Comparison of ENCODE assay signal across 24 cellular contexts in genomic region chr2:56534321-56534720, GRCh38.
A peak's percentile ranks its signal among the peaks of the same experiment; 100 is the strongest.
DNase-seq lines count a peak whose midpoint lies in the region; ATAC-seq and TF ChIP-seq lines count a peak whose summit lies in the region.
"Had no signal": no experiment of that assay in that cellular context is flagged by ENCODE, and none has a peak within 500 bp of the region (broad histone marks: within the 10 kb centered on the region; RNA-seq: fewer than 3 reads in every experiment).

No MANE protein-coding gene starts in this region.

- TF ChIP-seq POLR2A in erythroblast (IDR thresholded peaks at IDR 0.05; ENCODE audit: low read length), result no peak

- H3K36me3 Mint-ChIP-seq in natural killer cell, result no peaks in the 10 kb centered on the region
- H3K36me3 Mint-ChIP-seq: activated naive CD8-positive, alpha-beta T cell treated with anti-CD3 and anti-CD28 coated beads for 36 hours; brain; CD14-positive monocyte; memory B cell; naive thymus-derived CD4-positive, alpha-beta T cell; type B pancreatic cell; WTC11 had no signal

- no peaks in the 10 kb centered on the region for H3K36me3 ChIP-seq in BJ (ENCODE audit: control insufficient read depth, insufficient read depth, low read length)
- H3K36me3 ChIP-seq: esophagus squamous epithelium, right atrium auricular region had no signal

- no peak overlapping the region for H3K4me3 Mint-ChIP-seq in natural killer cell
- H3K4me3 Mint-ChIP-seq: activated naive CD8-positive, alpha-beta T cell treated with anti-CD3 and anti-CD28 coated beads for 36 hours; brain; CD14-positive monocyte; memory B cell; naive thymus-derived CD4-positive, alpha-beta T cell; type B pancreatic cell; WTC11 had no signal

- TF ChIP-seq CTCF in BJ (IDR thresholded peaks at IDR 0.05; ENCODE audit: insufficient read depth, low read depth, low read length) (no peak), choroid plexus epithelial cell (conservative IDR thresholded peaks at IDR 0.05; ENCODE audit: low read depth, low read length) (no peak), natural killer cell (IDR thresholded peaks at IDR 0.05) (no peak)

- H3K27me3 ChIP-seq in BJ (ENCODE audit: control insufficient read depth, insufficient read depth, low read length), result no peaks in the 10 kb centered on the region
- H3K27me3 ChIP-seq: esophagus squamous epithelium, right atrium auricular region had no signal

- CTCF ChIA-PET in BJ (lab: Yijun Ruan, JAX), result no interaction called here

- POLR2A ChIA-PET in BJ (lab: Charles Lee), result interaction anchor here (0.5 to 0.6 kb wide), 3 partner anchors 10 to 327 kb away, joined by 3 to 4 read pairs (median 3); no protein-coding TSS in a partner anchor

- intact Hi-C loops in natural killer cell (cut with micrococcal nuclease), result no loop called here

- H3K27ac Mint-ChIP-seq in natural killer cell, result no peak overlapping the region
- H3K27ac Mint-ChIP-seq: activated naive CD8-positive, alpha-beta T cell treated with anti-CD3 and anti-CD28 coated beads for 36 hours; brain; CD14-positive monocyte; memory B cell; type B pancreatic cell; WTC11 had no signal

- DNase-seq in BJ (ENCODE audit: low read depth) (peak; percentile 26), LHCN-M2 (ENCODE audit: low read depth) (peak; percentile 15), choroid plexus epithelial cell (ENCODE audit: low read depth) (peak; percentile 4), renal cortical epithelial cell (ENCODE audit: low read depth) (peak; percentile 6), erythroblast (lab: John Stamatoyannopoulos, UW) (no peak), SW480 (ENCODE audit: low spot score) (no peak), natural killer cell (no peak)
- DNase-seq: ACHN; activated CD4-positive, alpha-beta T cell treated with anti-CD3 and anti-CD28 coated beads, Interleukin-2, amount 50 U/mL, for 4 hours; activated CD8-positive, alpha-beta memory T cell treated with anti-CD3 and anti-CD28 coated beads, Interleukin-2, amount 50 U/mL, for 48 hours; activated naive CD8-positive, alpha-beta T cell treated with anti-CD3 and anti-CD28 coated beads for 36 hours; esophagus squamous epithelium; left colon; naive thymus-derived CD4-positive, alpha-beta T cell; NCI-H2029 treated with DMSO at 0.1 percent for 48 hours; NCI-H510A treated with DMSO at 0.1 percent for 48 hours; stimulated activated CD8-positive, alpha-beta memory T cell treated with anti-CD3 and anti-CD28 coated beads, Interleukin-4, amount 100 ng/mL, for 48 hours had no signal

- no peaks in the 10 kb centered on the region for H3K4me1 Mint-ChIP-seq in natural killer cell
- H3K4me1 Mint-ChIP-seq: activated naive CD8-positive, alpha-beta T cell treated with anti-CD3 and anti-CD28 coated beads for 36 hours; brain; CD14-positive monocyte; memory B cell; naive thymus-derived CD4-positive, alpha-beta T cell had no signal

- H3K4me3 ChIP-seq in BJ (ENCODE audit: low read depth, low read length) (no peak overlapping the region), choroid plexus epithelial cell (ENCODE audit: low read depth, low read length) (no peak overlapping the region)
- H3K4me3 ChIP-seq: esophagus squamous epithelium, right atrium auricular region had no signal

- peaks cover 18 to 21% of the 10 kb centered on the region in 2 donors for H3K9me3 Mint-ChIP-seq in natural killer cell
- H3K9me3 Mint-ChIP-seq: memory B cell had no signal

- ATAC-seq in GM21447 (IDR thresholded peaks at IDR 0.05; ENCODE audit: unreplicated experiment) (no peak), natural killer cell (no peak)
- ATAC-seq: left colon; naive thymus-derived CD4-positive, alpha-beta T cell; WTC11 had no signal

- H3K27me3 Mint-ChIP-seq in natural killer cell (ENCODE audit: low read depth in 2 of 2), result no peaks in the 10 kb centered on the region
- H3K27me3 Mint-ChIP-seq: activated naive CD8-positive, alpha-beta T cell treated with anti-CD3 and anti-CD28 coated beads for 36 hours; brain; memory B cell; naive thymus-derived CD4-positive, alpha-beta T cell; type B pancreatic cell had no signal

Comparison
In these comparisons a context has a peak if more than half of its experiments do, and no peak if none do; other contexts are left out.
1. DNase-seq: peak in BJ (single experiment), LHCN-M2 (single experiment), choroid plexus epithelial cell (single experiment) and renal cortical epithelial cell (single experiment); none in erythroblast (0 of 2), SW480 (single experiment) and natural killer cell (single experiment).